9 cellular contexts compared by ENCODE assay signal in genomic region chr2:200809506-200810251, GRCh38. TPM values are rescaled to one million over a fixed set of nuclear protein-coding genes. Genes with fewer than 3 reads are reported as not detected.
DNase-seq lines count a peak whose midpoint lies in the region; ATAC-seq and TF ChIP-seq lines count a peak whose summit lies in the region.
"Had no signal": no experiment of that assay in that cellular context is flagged by ENCODE, and none has a peak within 500 bp of the region (broad histone marks: within the 10 kb centered on the region; RNA-seq: fewer than 3 reads in every experiment).

No MANE protein-coding gene starts in this region.

- CTCF ChIA-PET in activated naive CD4-positive, alpha-beta T cell treated with anti-CD3 and anti-CD28 coated beads for 36 hours (lab: Charles Lee) = interaction anchor here (0.7 to 1.1 kb wide), 2 partner anchors 54 to 1224 kb away, joined by 3 to 4 read pairs; partner anchors contain the start of genes CLK1 and FZD7

- H3K4me3 Mint-ChIP-seq in GM23338 = no peak overlapping the region; the same call in 2 of the 3 replicates
- peak overlapping the region; percentile 93 for H3K4me3 Mint-ChIP-seq in activated T-helper 1 cell treated with anti-CD3 and anti-CD28 coated beads, Interleukin-12 subunit alpha, Interleukin-12 subunit beta, Interleukin-2, Interleukin-4 antibody, amounts not matched to agents 30 ng/mL and 10 ng/mL and 1 ng/mL, durations not matched to agents 14 hours and 24 hours and 36 hours
- no peak overlapping the region for H3K4me3 Mint-ChIP-seq in activated naive CD4-positive, alpha-beta T cell treated with anti-CD3 and anti-CD28 coated beads for 36 hours

- H3K9me3 ChIP-seq in skeletal muscle satellite cell (replicated peaks; ENCODE audit: low read length) = no peaks in the 10 kb centered on the region

- intact Hi-C loops in activated T-helper 1 cell treated with anti-CD3 and anti-CD28 coated beads, Interleukin-12 subunit alpha, Interleukin-12 subunit beta, Interleukin-2, Interleukin-4 antibody, amounts not matched to agents 30 ng/mL and 10 ng/mL and 1 ng/mL, durations not matched to agents 14 hours and 24 hours and 36 hours (cut with micrococcal nuclease) = loop anchor here (2.0 to 5.0 kb wide), 8 partner anchors 231 to 1429 kb away; partner anchors contain the start of genes CASP8, FZD7, KCTD18 and MAIP1
- intact Hi-C loops in activated naive CD4-positive, alpha-beta T cell treated with anti-CD3 and anti-CD28 coated beads for 36 hours (cut with micrococcal nuclease) = loop anchor here (2.0 to 5.0 kb wide), 9 partner anchors 192 to 1468 kb away; partner anchors contain the start of genes CASP10, CFLAR, STRADB and TRAK2

- ATAC-seq in GM23338 (no peak), GM18868 (IDR thresholded peaks at IDR 0.05; ENCODE audit: unreplicated experiment) (no peak)
- ATAC-seq: activated CD4-positive, CD25-positive, alpha-beta regulatory T cell treated with anti-CD3 and anti-CD28 coated beads, Interleukin-2, amount 50 U/mL, for 24 hours had no signal

- H3K4me1 ChIP-seq in GM23338 (ENCODE audit: insufficient read depth) = peaks cover 18% of the 10 kb centered on the region
- H3K4me1 ChIP-seq in skeletal muscle satellite cell (ENCODE audit: control insufficient read depth, insufficient read depth, low read length) = peaks cover 29% of the 10 kb centered on the region

- H3K36me3 ChIP-seq in GM23338 (ENCODE audit: insufficient read depth) = peaks cover 16% of the 10 kb centered on the region; the same call in 1 of the 2 replicates
- peaks cover 23% of the 10 kb centered on the region for H3K36me3 ChIP-seq in skeletal muscle satellite cell (ENCODE audit: insufficient read depth, low read length)

- no peak overlapping the region for H3K4me2 ChIP-seq in GM23338
- H3K4me2 ChIP-seq in skeletal muscle satellite cell (ENCODE audit: low read length) = peak overlapping the region; percentile 96

- H3K27ac Mint-ChIP-seq in GM23338 = no peak overlapping the region
- H3K27ac Mint-ChIP-seq in activated T-helper 1 cell treated with anti-CD3 and anti-CD28 coated beads, Interleukin-12 subunit alpha, Interleukin-12 subunit beta, Interleukin-2, Interleukin-4 antibody, amounts not matched to agents 30 ng/mL and 10 ng/mL and 1 ng/mL, durations not matched to agents 14 hours and 24 hours and 36 hours = peak overlapping the region; percentile 38
- no peak overlapping the region for H3K27ac Mint-ChIP-seq in activated naive CD4-positive, alpha-beta T cell treated with anti-CD3 and anti-CD28 coated beads for 36 hours

- no peaks in the 10 kb centered on the region for H3K9me3 Mint-ChIP-seq in GM23338
- H3K9me3 Mint-ChIP-seq in activated T-helper 1 cell treated with anti-CD3 and anti-CD28 coated beads, Interleukin-12 subunit alpha, Interleukin-12 subunit beta, Interleukin-2, Interleukin-4 antibody, amounts not matched to agents 30 ng/mL and 10 ng/mL and 1 ng/mL, durations not matched to agents 14 hours and 24 hours and 36 hours = no peaks in the 10 kb centered on the region
- no peaks in the 10 kb centered on the region for H3K9me3 Mint-ChIP-seq in activated naive CD4-positive, alpha-beta T cell treated with anti-CD3 and anti-CD28 coated beads for 36 hours

- H3K4me3 ChIP-seq in GM23338 (no peak overlapping the region), fibroblast of pulmonary artery (replicated peaks; ENCODE audit: low read depth, low read length) (no peak overlapping the region), skeletal muscle satellite cell (ENCODE audit: low read length) (peak overlapping the region; percentile 97)

- H3K4me1 Mint-ChIP-seq in GM23338 = peaks cover 20% of the 10 kb centered on the region
- H3K4me1 Mint-ChIP-seq in activated T-helper 1 cell treated with anti-CD3 and anti-CD28 coated beads, Interleukin-12 subunit alpha, Interleukin-12 subunit beta, Interleukin-2, Interleukin-4 antibody, amounts not matched to agents 30 ng/mL and 10 ng/mL and 1 ng/mL, durations not matched to agents 14 hours and 24 hours and 36 hours (ENCODE audit: low read depth) = peaks cover 40% of the 10 kb centered on the region
- peaks cover 27% of the 10 kb centered on the region for H3K4me1 Mint-ChIP-seq in activated naive CD4-positive, alpha-beta T cell treated with anti-CD3 and anti-CD28 coated beads for 36 hours (ENCODE audit: low read depth)

- no peak overlapping the region for H3K27ac ChIP-seq in GM23338 (ENCODE audit: low read depth)

- H3K27me3 ChIP-seq in GM23338 (ENCODE audit: insufficient read depth) (no peaks in the 10 kb centered on the region), skeletal muscle satellite cell (ENCODE audit: control insufficient read depth, insufficient read depth, low read length) (no peaks in the 10 kb centered on the region)

- TF ChIP-seq CTCF in GM23338 (conservative IDR thresholded peaks at IDR 0.05; ENCODE audit: low read depth in 2 of 2) (no peak), fibroblast of pulmonary artery (IDR thresholded peaks at IDR 0.05; ENCODE audit: low read length, missing control alignments) (no peak)

- H2AFZ ChIP-seq in GM23338 = peak overlapping the region; percentile 80; the same call in 1 of the 2 replicates

- H3K27me3 Mint-ChIP-seq in GM23338 (ENCODE audit: insufficient read depth, low read depth, poor library complexity) = peaks cover 13% of the 10 kb centered on the region
- peaks cover 2% of the 10 kb centered on the region for H3K27me3 Mint-ChIP-seq in activated T-helper 1 cell treated with anti-CD3 and anti-CD28 coated beads, Interleukin-12 subunit alpha, Interleukin-12 subunit beta, Interleukin-2, Interleukin-4 antibody, amounts not matched to agents 30 ng/mL and 10 ng/mL and 1 ng/mL, durations not matched to agents 14 hours and 24 hours and 36 hours (ENCODE audit: insufficient read depth)
- no peaks in the 10 kb centered on the region for H3K27me3 Mint-ChIP-seq in activated naive CD4-positive, alpha-beta T cell treated with anti-CD3 and anti-CD28 coated beads for 36 hours (ENCODE audit: low read depth)

- peaks cover 29% of the 10 kb centered on the region for H3K79me2 ChIP-seq in GM23338 (replicated peaks; ENCODE audit: insufficient read depth)

- no peak for DNase-seq in GM23338 (ENCODE audit: low spot score)
- no peak for DNase-seq in activated T-helper 1 cell treated with anti-CD3 and anti-CD28 coated beads, Interleukin-12 subunit alpha, Interleukin-12 subunit beta, Interleukin-2, Interleukin-4 antibody, amounts not matched to agents 30 ng/mL and 10 ng/mL and 1 ng/mL, durations not matched to agents 14 hours and 24 hours and 36 hours (ENCODE audit: low spot score)
- peak; percentile 33 for DNase-seq in fibroblast of pulmonary artery (ENCODE audit: low read depth)
- no peak for DNase-seq in HK-2 (ENCODE audit: unreplicated experiment)
- no peak for DNase-seq in activated naive CD4-positive, alpha-beta T cell treated with anti-CD3 and anti-CD28 coated beads for 36 hours
- DNase-seq in NCI-H226 = no peak

- peaks cover 4% of the 10 kb centered on the region; the same call in 1 of the 2 replicates for H3F3A ChIP-seq in GM23338 (replicated peaks; ENCODE audit: low read depth)

- H4K20me1 ChIP-seq in GM23338 (replicated peaks; ENCODE audit: insufficient read depth) = peaks cover 21% of the 10 kb centered on the region

- peak overlapping the region; percentile 99 for H3K9ac ChIP-seq in skeletal muscle satellite cell (ENCODE audit: low read depth, low read length)

- peaks cover 24% of the 10 kb centered on the region for H3K36me3 Mint-ChIP-seq in GM23338 (ENCODE audit: low read depth)
- peaks cover 17% of the 10 kb centered on the region for H3K36me3 Mint-ChIP-seq in activated T-helper 1 cell treated with anti-CD3 and anti-CD28 coated beads, Interleukin-12 subunit alpha, Interleukin-12 subunit beta, Interleukin-2, Interleukin-4 antibody, amounts not matched to agents 30 ng/mL and 10 ng/mL and 1 ng/mL, durations not matched to agents 14 hours and 24 hours and 36 hours (ENCODE audit: low read depth)
- H3K36me3 Mint-ChIP-seq in activated naive CD4-positive, alpha-beta T cell treated with anti-CD3 and anti-CD28 coated beads for 36 hours (ENCODE audit: low read depth) = peaks cover 21% of the 10 kb centered on the region

- H3K9me2 ChIP-seq in GM23338 (ENCODE audit: insufficient read depth) = no peaks in the 10 kb centered on the region

TF ChIP-seq in GM23338, 12 proteins besides CTCF, POLR2A, EP300 and RAD21 (continues in another document):
- TF ChIP-seq STAT1 (IDR thresholded peaks at IDR 0.05; ENCODE audit: unreplicated experiment) = no peak
- TF ChIP-seq CREB1 (CRISPR knock-in tag; IDR thresholded peaks at IDR 0.05; ENCODE audit: low read depth) = no peak
- no peak for TF ChIP-seq EZH2phosphoT487 (IDR thresholded peaks at IDR 0.05; ENCODE audit: unreplicated experiment)

RNA-seq across cellular contexts. Expression of gene BZW1, which starts 2.0 kb away (rescaled TPM):
- 265 and 323 TPM in 2 replicates for total RNA-seq in GM23338 (2014; rRNA removed; shearing (Covaris generic))
- polyA plus RNA-seq in GM23338 (2016; fragmentation: Nextera tagmentation; extraction: Ambion mirVana) = 105 and 118 TPM in 2 replicates
- 446 and 447 TPM in 2 replicates for total RNA-seq in activated T-helper 1 cell treated with anti-CD3 and anti-CD28 coated beads, Interleukin-12 subunit alpha, Interleukin-12 subunit beta, Interleukin-2, Interleukin-4 antibody, amounts not matched to agents 30 ng/mL and 10 ng/mL and 1 ng/mL, durations not matched to agents 14 hours and 24 hours and 36 hours
- total RNA-seq in skeletal muscle satellite cell (2012; rRNA removed) = 750 and 752 TPM in 2 replicates
- 100 to 1,000 TPM; 423 to 442 TPM for total RNA-seq in activated naive CD4-positive, alpha-beta T cell treated with anti-CD3 and anti-CD28 coated beads for 36 hours

RNA-seq across cellular contexts. Expression of gene CLK1, which starts 54.8 kb away (rescaled TPM):
- 26.7 and 43.3 TPM in 2 replicates for total RNA-seq in GM23338 (2014; rRNA removed; shearing (Covaris generic))
- polyA plus RNA-seq in GM23338 (2016; fragmentation: Nextera tagmentation; extraction: Ambion mirVana) = 36.0 and 44.7 TPM in 2 replicates
- total RNA-seq in activated T-helper 1 cell treated with anti-CD3 and anti-CD28 coated beads, Interleukin-12 subunit alpha, Interleukin-12 subunit beta, Interleukin-2, Interleukin-4 antibody, amounts not matched to agents 30 ng/mL and 10 ng/mL and 1 ng/mL, durations not matched to agents 14 hours and 24 hours and 36 hours = 91.7 and 99.5 TPM in 2 replicates
- 31.7 and 32.8 TPM in 2 replicates for total RNA-seq in skeletal muscle satellite cell (2012; rRNA removed)
- total RNA-seq in activated naive CD4-positive, alpha-beta T cell treated with anti-CD3 and anti-CD28 coated beads for 36 hours = 100 to 1,000 TPM; 174 to 196 TPM
